13 cellular contexts compared by ENCODE assay signal in the genomic region with DNA sequence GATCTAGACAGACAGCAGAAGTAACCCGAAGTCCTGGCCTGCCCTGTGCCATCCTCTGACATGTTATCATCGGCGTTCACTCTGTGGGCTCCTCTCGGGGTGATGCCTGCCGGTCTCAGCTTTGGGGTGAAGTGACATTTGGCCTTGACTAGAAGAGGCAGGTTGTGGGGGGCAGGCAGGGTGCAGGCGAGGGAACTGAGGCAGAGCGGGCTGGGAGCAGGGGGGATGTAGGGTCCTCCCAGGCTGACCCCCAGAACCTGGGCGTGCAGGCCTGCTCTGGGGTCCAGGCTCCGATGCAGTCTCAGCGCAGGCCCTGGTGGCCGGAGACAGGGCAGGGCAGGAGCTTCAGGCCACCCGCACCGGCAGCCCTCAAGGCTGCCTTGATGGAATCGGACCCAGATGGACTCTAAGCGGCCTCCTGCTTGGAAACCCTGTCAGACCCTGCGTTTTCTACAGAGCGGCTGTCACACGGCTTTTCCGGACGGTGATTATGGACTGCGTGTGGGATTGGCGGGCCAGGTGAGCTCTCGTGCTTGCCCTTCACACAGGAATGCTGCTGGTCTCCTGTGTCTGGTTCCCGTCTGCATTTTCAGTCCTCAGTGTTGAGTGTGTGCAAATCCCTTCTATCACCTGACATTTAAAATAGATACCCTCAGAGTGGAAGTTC. TPM values are rescaled to one million over a fixed set of nuclear protein-coding genes. Genes with fewer than 3 reads are reported as not detected.
A peak's percentile ranks its signal among the peaks of the same experiment; 100 is the strongest.
DNase-seq lines count a peak whose midpoint lies in the region; ATAC-seq, FAIRE-seq and TF ChIP-seq lines count a peak whose summit lies in the region.
"Had no signal": no experiment of that assay in that cellular context is flagged by ENCODE, and none has a peak within 500 bp of the region (broad histone marks: within the 10 kb centered on the region; RNA-seq: fewer than 3 reads in every experiment).

No MANE protein-coding gene starts in this region.

- H3K36me3 Mint-ChIP-seq in astrocyte (ENCODE audit: low read depth, unreplicated experiment), result no peaks in the 10 kb centered on the region
- H3K36me3 Mint-ChIP-seq in activated T-helper 17 cell treated with anti-CD3 and anti-CD28 coated beads, Interleukin-2, amount 50 U/mL, for 72 hours (ENCODE audit: low read depth), result no peaks in the 10 kb centered on the region
- H3K36me3 Mint-ChIP-seq: stimulated activated naive B cell treated with anti-CD40 and anti-IgM and Interleukin-4, amounts not matched to agents 10 μg/mL and 1 μg/mL and 100 μg/mL, for 72 hours had no signal

- no peak overlapping the region for H3K27ac ChIP-seq in astrocyte (ENCODE audit: low read depth, low read length)
- H3K27ac ChIP-seq in hepatocyte, result peak overlapping the region; percentile 62
- H3K27ac ChIP-seq in gastrocnemius medialis, result peak overlapping the region; percentile 53 to 76 (median 68)
- no peak overlapping the region for H3K27ac ChIP-seq in spleen

- H4K20me1 ChIP-seq in astrocyte (ENCODE audit: insufficient read depth, low read length) (no peaks in the 10 kb centered on the region), hepatocyte (ENCODE audit: insufficient read depth, poor library complexity, severe bottlenecking) (no peaks in the 10 kb centered on the region)

- H3K4me3 Mint-ChIP-seq in astrocyte (ENCODE audit: unreplicated experiment), result no peak overlapping the region
- H3K4me3 Mint-ChIP-seq in activated T-helper 17 cell treated with anti-CD3 and anti-CD28 coated beads, Interleukin-2, amount 50 U/mL, for 72 hours, result no peak overlapping the region

- H3K79me2 ChIP-seq in astrocyte (ENCODE audit: insufficient read depth, low read length), result no peaks in the 10 kb centered on the region
- no peaks in the 10 kb centered on the region for H3K79me2 ChIP-seq in hepatocyte

- peak in 1 of 2 donors; percentile 16 for ATAC-seq in gastrocnemius medialis
- ATAC-seq in activated T-helper 17 cell treated with anti-CD3 and anti-CD28 coated beads, Interleukin-2, amount 50 U/mL, for 72 hours (replicated peaks), result no peak
- ATAC-seq: HCT116 had no signal

- in situ Hi-C loops in gastrocnemius medialis (cut with MboI; ENCODE audit: low sequenced_read_pairs in 4 of 4), result no loop called here

- intact Hi-C loops in gastrocnemius medialis (cut with DNase I; ENCODE audit: low total_unique reads) (no loop called here), spleen (cut with DNase I; ENCODE audit: low total_unique reads) (no loop called here)

- H3K4me1 ChIP-seq in astrocyte (ENCODE audit: insufficient read depth, low read length), result peaks cover 12% of the 10 kb centered on the region
- H3K4me1 ChIP-seq in hepatocyte (ENCODE audit: insufficient read depth), result peaks cover 8% of the 10 kb centered on the region
- peaks cover 13 to 17% of the 10 kb centered on the region in 2 donors for H3K4me1 ChIP-seq in gastrocnemius medialis
- H3K4me1 ChIP-seq in spleen, result peaks cover 0 to 14% (median 3%) of the 10 kb centered on the region in 6 donors

- H3K36me3 ChIP-seq in astrocyte (ENCODE audit: insufficient read depth, low read length) (no peaks in the 10 kb centered on the region), hepatocyte (replicated peaks; ENCODE audit: insufficient read depth, low read depth) (no peaks in the 10 kb centered on the region), gastrocnemius medialis (no peaks in the 10 kb centered on the region), spleen (no peaks in the 10 kb centered on the region)

- no peak for TF ChIP-seq POLR2A in gastrocnemius medialis (IDR thresholded peaks at IDR 0.05)
- TF ChIP-seq POLR2A in spleen (IDR thresholded peaks at IDR 0.05), result no peak
- TF ChIP-seq POLR2A in H54 (IDR thresholded peaks at IDR 0.05; ENCODE audit: low read depth, low read length), result no peak

- no peak for FAIRE-seq in astrocyte (lab: Jason Lieb, UNC)
- no peak for FAIRE-seq in H54 (lab: Jason Lieb, UNC)
- FAIRE-seq: GM18507 had no signal

- no peaks in the 10 kb centered on the region for H3K9me2 ChIP-seq in hepatocyte (replicated peaks; ENCODE audit: insufficient read depth)

- H3K4me2 ChIP-seq in astrocyte (ENCODE audit: low read length), result peak overlapping the region; percentile 87
- peak overlapping the region; percentile 83 for H3K4me2 ChIP-seq in hepatocyte

- TF ChIP-seq CTCF in astrocyte (IDR thresholded peaks at IDR 0.05; ENCODE audit: insufficient read depth, low read depth, low read length) (no peak), hepatocyte (IDR thresholded peaks at IDR 0.05; ENCODE audit: poor library complexity) (no peak), gastrocnemius medialis (IDR thresholded peaks at IDR 0.05 in 4 of 5, conservative IDR thresholded peaks at IDR 0.05 in 1 of 5) (no peak), spleen (IDR thresholded peaks at IDR 0.05 in 8 of 11, conservative IDR thresholded peaks at IDR 0.05 in 3 of 11) (no peak)

- H3K27ac Mint-ChIP-seq in astrocyte (ENCODE audit: unreplicated experiment), result peak overlapping the region; percentile 72
- H3K27ac Mint-ChIP-seq in activated T-helper 17 cell treated with anti-CD3 and anti-CD28 coated beads, Interleukin-2, amount 50 U/mL, for 72 hours, result no peak overlapping the region
- H3K27ac Mint-ChIP-seq: stimulated activated naive B cell treated with anti-CD40 and anti-IgM and Interleukin-4, amounts not matched to agents 10 μg/mL and 1 μg/mL and 100 μg/mL, for 72 hours had no signal

- H3K9ac ChIP-seq in astrocyte (ENCODE audit: low read length), result peak overlapping the region; percentile 54

- DNase-seq in DMS53 treated with DMSO at 0.1 percent for 48 hours (lab: John Stamatoyannopoulos, UW; ENCODE audit: unreplicated experiment) (peak; percentile 63), astrocyte (ENCODE audit: low read depth) (no peak), hepatocyte (ENCODE audit: low spot score) (no peak), gastrocnemius medialis (no peak), NOMO-1 treated with DMSO at 0.1 percent for 48 hours (lab: John Stamatoyannopoulos, UW; ENCODE audit: unreplicated experiment) (no peak), spleen (no peak), H54 (ENCODE audit: insufficient read length, low spot score) (no peak)
- DNase-seq: COR-L47; stimulated activated naive B cell treated with anti-CD40 and anti-IgM and Interleukin-4, amounts not matched to agents 10 μg/mL and 1 μg/mL and 100 μg/mL, for 72 hours had no signal

- no peaks in the 10 kb centered on the region for H3K9me3 ChIP-seq in astrocyte (ENCODE audit: insufficient read depth, low read depth, low read length)
- H3K9me3 ChIP-seq in hepatocyte (ENCODE audit: low read depth), result no peaks in the 10 kb centered on the region
- H3K9me3 ChIP-seq in gastrocnemius medialis, result no peaks in the 10 kb centered on the region
- H3K9me3 ChIP-seq in spleen, result no peaks in the 10 kb centered on the region

- H2AFZ ChIP-seq in astrocyte (ENCODE audit: low read depth, low read length), result peak overlapping the region; percentile 85
- H2AFZ ChIP-seq in hepatocyte, result peak overlapping the region; percentile 60

- H3K9me3 Mint-ChIP-seq in astrocyte (ENCODE audit: unreplicated experiment), result peaks cover 3% of the 10 kb centered on the region
- no peaks in the 10 kb centered on the region for H3K9me3 Mint-ChIP-seq in activated T-helper 17 cell treated with anti-CD3 and anti-CD28 coated beads, Interleukin-2, amount 50 U/mL, for 72 hours

- peak overlapping the region; percentile 57 for H3K4me3 ChIP-seq in astrocyte (ENCODE audit: insufficient read depth, low read depth, low read length)
- no peak overlapping the region for H3K4me3 ChIP-seq in hepatocyte
- peak overlapping the region in 3 of 4 donors; percentile 55 to 68 (median 63) for H3K4me3 ChIP-seq in gastrocnemius medialis
- H3K4me3 ChIP-seq in spleen, result peak overlapping the region in 2 of 8 donors; percentile 46 to 65

- H3K27me3 Mint-ChIP-seq in astrocyte (ENCODE audit: low read depth, unreplicated experiment), result peaks cover 15% of the 10 kb centered on the region
- peaks cover 7% of the 10 kb centered on the region for H3K27me3 Mint-ChIP-seq in activated T-helper 17 cell treated with anti-CD3 and anti-CD28 coated beads, Interleukin-2, amount 50 U/mL, for 72 hours

- H3K27me3 ChIP-seq in astrocyte (ENCODE audit: insufficient read depth, low read length) (no peaks in the 10 kb centered on the region), hepatocyte (no peaks in the 10 kb centered on the region), gastrocnemius medialis (no peaks in the 10 kb centered on the region), spleen (replicated peaks in 1 of 7) (peaks cover 0 to 17% (median 0%) of the 10 kb centered on the region in 7 donors)

- WGBS in hepatocyte (ENCODE audit: low lambda C conversion rate, missing lambda C conversion rate), result 84% methylated on average over 24 of the region's 24 CpGs
- WGBS in spleen, 5 donors, result 84 to 94% (median 89%) methylated on average over 15 to 24 of the region's 24 CpGs

- H3K4me1 Mint-ChIP-seq in astrocyte (ENCODE audit: low read depth, unreplicated experiment), result peaks cover 17% of the 10 kb centered on the region
- H3K4me1 Mint-ChIP-seq in activated T-helper 17 cell treated with anti-CD3 and anti-CD28 coated beads, Interleukin-2, amount 50 U/mL, for 72 hours, result no peaks in the 10 kb centered on the region

RNA-seq across cellular contexts. Expression of gene JAKMIP3, which starts 0.8 kb away (rescaled TPM):
- 0.34 and 0.54 TPM in 2 replicates for total RNA-seq in astrocyte
- total RNA-seq in hepatocyte, result 0.10 and 0.32 TPM in 2 replicates
- polyA plus RNA-seq in hepatocyte, result 0.02 and 0.56 TPM in 2 replicates
- under 1 TPM; 0.24 to 0.67 (median 0.51) TPM for total RNA-seq in gastrocnemius medialis
- total RNA-seq in spleen, result under 1 TPM; 0.13 to 0.92 (median 0.44) TPM
- under 1 TPM; 0.06 to 0.13 (median 0.13) TPM for polyA plus RNA-seq in spleen
- total RNA-seq in activated T-helper 17 cell treated with anti-CD3 and anti-CD28 coated beads, Interleukin-2, amount 50 U/mL, for 72 hours, result 1 to 10 TPM in 1 of 2 donors, under 1 TPM in 1; 0.26 to 1.2 TPM
- total RNA-seq: dermis blood vessel endothelial cell had no signal

Comparison
In these comparisons a context has a peak if more than half of its experiments do, and no peak if none do; other contexts are left out.
1. H3K27ac ChIP-seq: peak in hepatocyte (single experiment) and gastrocnemius medialis (4 of 4); none in astrocyte (single experiment) and spleen (0 of 8).